Comparison of ENCODE assay signal across 8 cellular contexts in genomic region chr2:88874063-88874657, GRCh38.
DNase-seq lines count a peak whose midpoint lies in the region; ATAC-seq and FAIRE-seq lines count a peak whose summit lies in the region.

No MANE protein-coding gene starts in this region.

- ATAC-seq in GM18909 (IDR thresholded peaks at IDR 0.05; ENCODE audit: poor library complexity, unreplicated experiment): no peak

- peak; percentile 98 for FAIRE-seq in islet of Langerhans (lab: Jason Lieb, UNC)

- DNase-seq in Daoy (ENCODE audit: low read depth): peak; percentile 59
- DNase-seq in Kasumi-1 (lab: John Stamatoyannopoulos, UW): peak; percentile 55 to 61
- peak; percentile 39 for DNase-seq in SK-N-DZ (ENCODE audit: low spot score)
- peak; percentile 5 for DNase-seq in brain pericyte (ENCODE audit: low read depth, low spot score)
- peak; percentile 49 for DNase-seq in stimulated activated CD4-positive, alpha-beta T cell treated with anti-CD3 and anti-CD28 coated beads, Interleukin-4, amount 100 ng/mL, for 24 hours
- DNase-seq in germinal center (ENCODE audit: low spot score): no peak
